1 cellular context compared by ENCODE assay signal in genomic region chr17:81576621-81577277, GRCh38.
TF ChIP-seq lines count a peak whose summit lies in the region.

No MANE protein-coding gene starts in this region.

TF ChIP-seq in H1, 55 proteins besides CTCF, POLR2A, EP300 and RAD21:
- TF ChIP-seq BRCA1 (IDR thresholded peaks at IDR 0.05; ENCODE audit: low read depth, low read length) (no peak), JUN (IDR thresholded peaks at IDR 0.05; ENCODE audit: low read depth, low read length) (no peak), TBP (IDR thresholded peaks at IDR 0.05; ENCODE audit: low read depth, low read length) (no peak), BCL11A (IDR thresholded peaks at IDR 0.05; ENCODE audit: low read depth in 2 of 2, low read length in 2 of 2) (no peak), BACH1 (IDR thresholded peaks at IDR 0.05; ENCODE audit: low read length) (no peak), SIRT6 (IDR thresholded peaks at IDR 0.05; ENCODE audit: low read length) (no peak), TCF12 (IDR thresholded peaks at IDR 0.05; ENCODE audit: low read depth, low read length) (no peak), NRF1 (IDR thresholded peaks at IDR 0.05; ENCODE audit: low read depth, low read length) (no peak), ZNF274 (IDR thresholded peaks at IDR 0.05; ENCODE audit: borderline replicate concordance, extremely low read depth, low read length) (no peak), HDAC2 (IDR thresholded peaks at IDR 0.05; ENCODE audit: borderline replicate concordance in 1 of 2, low read depth in 2 of 2, low read length in 2 of 2) (no peak), TEAD4 (IDR thresholded peaks at IDR 0.05; ENCODE audit: low read depth, low read length) (no peak)
- TF ChIP-seq, protein P1, sequence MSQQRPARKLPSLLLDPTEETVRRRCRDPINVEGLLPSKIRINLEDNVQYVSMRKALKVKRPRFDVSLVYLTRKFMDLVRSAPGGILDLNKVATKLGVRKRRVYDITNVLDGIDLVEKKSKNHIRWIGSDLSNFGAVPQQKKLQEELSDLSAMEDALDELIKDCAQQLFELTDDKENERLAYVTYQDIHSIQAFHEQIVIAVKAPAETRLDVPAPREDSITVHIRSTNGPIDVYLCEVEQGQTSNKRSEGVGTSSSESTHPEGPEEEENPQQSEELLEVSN (IDR thresholded peaks at IDR 0.05), result no peak
